Comparison of ENCODE assay signal across 15 cellular contexts in genomic region chr15:58146734-58147133, GRCh38. TPM values are rescaled to one million over a fixed set of nuclear protein-coding genes. Genes with fewer than 3 reads are reported as not detected.
DNase-seq lines count a peak whose midpoint lies in the region; ATAC-seq and TF ChIP-seq lines count a peak whose summit lies in the region.
"Had no signal": no experiment of that assay in that cellular context is flagged by ENCODE, and none has a peak within 500 bp of the region (broad histone marks: within the 10 kb centered on the region; RNA-seq: fewer than 3 reads in every experiment).

No MANE protein-coding gene starts in this region.

- H3K9me3 ChIP-seq in lower lobe of right lung: no peaks in the 10 kb centered on the region
- H3K9me3 ChIP-seq: ascending aorta, stomach had no signal

- H3K27me3 ChIP-seq in lower lobe of right lung (ENCODE audit: low read depth): no peaks in the 10 kb centered on the region
- H3K27me3 ChIP-seq: ascending aorta, stomach had no signal

- peak overlapping the region; percentile 66 for H3K27ac ChIP-seq in lower lobe of right lung
- H3K27ac ChIP-seq in coronary artery: no peak overlapping the region

- peak; percentile 35 for DNase-seq in AG08395 (ENCODE audit: low spot score)
- DNase-seq in LHCN-M2 (ENCODE audit: low read depth): peak; percentile 35
- peak; percentile 3 for DNase-seq in amniotic epithelial cell (ENCODE audit: low read depth)
- no peak for DNase-seq in lower lobe of right lung
- DNase-seq in GM20000 (ENCODE audit: low spot score): no peak
- DNase-seq in coronary artery (ENCODE audit: low spot score): no peak
- no peak for DNase-seq in stimulated activated CD4-positive, alpha-beta T cell treated with anti-CD3 and anti-CD28 coated beads, Interleukin-4, amount 100 ng/mL, for 1 hour
- no peak for DNase-seq in Kasumi-1 (lab: John Stamatoyannopoulos, UW)
- DNase-seq: activated CD8-positive, alpha-beta T cell treated with anti-CD3 and anti-CD28 coated beads for 36 hours; CD4-positive, CD25-positive, alpha-beta regulatory T cell; SHP77; stomach had no signal

- peak; percentile 81 to 84 for ATAC-seq in lower lobe of right lung
- ATAC-seq: activated CD8-positive, alpha-beta T cell treated with anti-CD3 and anti-CD28 coated beads for 36 hours had no signal

- TF ChIP-seq CTCF in lower lobe of right lung (IDR thresholded peaks at IDR 0.05) (no peak), GM20000 (IDR thresholded peaks at IDR 0.05; ENCODE audit: extremely low read depth, missing control alignments) (no peak), coronary artery (IDR thresholded peaks at IDR 0.05) (no peak)

- H3K4me3 ChIP-seq in lower lobe of right lung (no peak overlapping the region), coronary artery (no peak overlapping the region)
- H3K4me3 ChIP-seq: ascending aorta, GM12878, stomach had no signal

- intact Hi-C loops in lower lobe of right lung (cut with DNase I): no loop called here

- H3K4me1 ChIP-seq in lower lobe of right lung: no peaks in the 10 kb centered on the region

- no peaks in the 10 kb centered on the region for H3K36me3 ChIP-seq in lower lobe of right lung
- H3K36me3 ChIP-seq: ascending aorta, stomach had no signal

RNA-seq across cellular contexts. Expression of gene AQP9, which starts 8.6 kb away (rescaled TPM):
- total RNA-seq in LHCN-M2 (2014; rRNA removed): not detected in 2 replicates
- not detected for polyA plus RNA-seq in LHCN-M2 (2012)
- 60.3 TPM for total RNA-seq in lower lobe of right lung
- total RNA-seq: activated CD8-positive, alpha-beta T cell treated with anti-CD3 and anti-CD28 coated beads for 36 hours; CD4-positive, CD25-positive, alpha-beta regulatory T cell; fibroblast of lung had no signal
- polyA plus RNA-seq: fibroblast of lung had no signal

Comparison
In these comparisons a context has a peak if more than half of its experiments do, and no peak if none do; other contexts are left out.
1. DNase-seq: peak in AG08395 (single experiment), LHCN-M2 (single experiment) and amniotic epithelial cell (single experiment); none in lower lobe of right lung (single experiment), GM20000 (single experiment), coronary artery (single experiment), stimulated activated CD4-positive, alpha-beta T cell treated with anti-CD3 and anti-CD28 coated beads, Interleukin-4, amount 100 ng/mL, for 1 hour (single experiment) and Kasumi-1 (0 of 2).
2. RNA of gene AQP9, which starts 8.6 kb away (total RNA-seq): 60.3 TPM in lower lobe of right lung (single experiment); not detected in LHCN-M2; every median in the first group is over 10 times any median in the second.